Comparison of ENCODE assay signal across 8 cellular contexts in the genomic region with DNA sequence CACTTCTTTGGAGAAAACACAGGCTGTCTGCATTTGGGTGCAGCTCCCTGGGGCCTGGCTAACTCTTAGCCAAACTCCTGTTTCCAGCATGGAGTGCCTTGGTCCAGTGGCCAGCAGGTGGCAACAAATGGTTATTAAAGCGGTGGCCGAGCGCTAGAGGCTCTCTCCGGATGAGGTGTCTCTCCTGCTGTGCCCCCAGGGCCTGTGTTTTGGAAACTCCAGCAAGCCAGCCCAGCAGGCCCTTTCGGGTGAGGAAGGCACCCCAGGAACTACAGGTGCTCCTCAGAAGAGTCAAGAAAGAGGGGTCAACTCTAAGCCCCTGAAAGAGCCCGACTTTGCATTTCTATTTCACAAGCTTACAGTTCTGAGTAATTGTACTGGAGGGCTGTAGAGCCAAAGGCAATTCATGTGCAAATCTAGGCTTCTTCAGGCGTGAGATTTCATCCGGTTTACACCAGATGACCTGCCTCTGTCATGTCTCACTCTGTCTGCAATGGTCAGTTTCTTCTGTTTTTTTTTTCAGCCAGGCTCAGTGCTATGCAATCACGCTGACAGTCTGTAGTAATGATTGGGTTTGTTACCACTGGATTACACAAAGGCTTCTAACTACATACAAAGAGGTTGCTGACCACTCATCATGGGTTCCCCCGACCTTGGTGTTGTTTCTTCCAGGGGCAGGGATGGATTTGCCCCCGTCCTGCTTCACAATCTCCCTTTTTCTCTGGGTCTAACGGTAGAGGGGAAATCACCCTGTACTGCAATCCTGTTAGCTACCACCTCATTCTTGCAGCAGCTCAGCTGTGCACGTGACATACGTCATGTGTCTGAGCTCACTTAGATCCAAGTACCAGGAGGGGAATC. TPM values are rescaled to one million over a fixed set of nuclear protein-coding genes. Genes with fewer than 3 reads are reported as not detected.
DNase-seq lines count a peak whose midpoint lies in the region; ATAC-seq, FAIRE-seq and TF ChIP-seq lines count a peak whose summit lies in the region.

No MANE protein-coding gene starts in this region.

- H3K9me3 Mint-ChIP-seq in activated T-helper 17 cell treated with anti-CD3 and anti-CD28 coated beads, Interleukin-2, amount 50 U/mL, for 72 hours = no peaks in the 10 kb centered on the region

- no peak for TF ChIP-seq POLR2A in GM12891 (IDR thresholded peaks at IDR 0.05; ENCODE audit: low read depth, low read length)

- no peak overlapping the region for H3K4ac ChIP-seq in neuronal stem cell (ENCODE audit: low read length)

- no peak overlapping the region for H2BK12ac ChIP-seq in neuronal stem cell (ENCODE audit: low read length)

- H3K27ac Mint-ChIP-seq in activated T-helper 17 cell treated with anti-CD3 and anti-CD28 coated beads, Interleukin-2, amount 50 U/mL, for 72 hours = no peak overlapping the region

- H2BK15ac ChIP-seq in neuronal stem cell (ENCODE audit: low read length) = no peak overlapping the region

- CTCF ChIA-PET in AG04450 (lab: Charles Lee) = interaction anchor here (0.6 to 8.9 kb wide), 65 partner anchors 9 to 260 kb away, joined by 3 to 383 read pairs (median 5); partner anchors contain the start of gene CHN1

- no peaks in the 10 kb centered on the region for H3K36me3 Mint-ChIP-seq in activated T-helper 17 cell treated with anti-CD3 and anti-CD28 coated beads, Interleukin-2, amount 50 U/mL, for 72 hours (ENCODE audit: low read depth)

- peak overlapping the region; percentile 67 for H4K8ac ChIP-seq in neuronal stem cell (ENCODE audit: low read depth, low read length)

- no peak overlapping the region for H2AK5ac ChIP-seq in neuronal stem cell (ENCODE audit: low read depth, low read length)

- DNase-seq in AG04450 (ENCODE audit: low read depth, low spot score) = no peak
- peak; percentile 37 for DNase-seq in GM12891 (ENCODE audit: insufficient read length, low spot score)
- peak; percentile 28 for DNase-seq in NCI-H526 treated with DMSO at 0.1 percent for 48 hours (lab: John Stamatoyannopoulos, UW)
- peak; percentile 47 to 77 for DNase-seq in frontal cortex (ENCODE audit: low spot score in 2 of 2)
- peak; percentile 75 for DNase-seq in neuronal stem cell (ENCODE audit: low spot score)

- H3K18ac ChIP-seq in neuronal stem cell (ENCODE audit: low read length) = peak overlapping the region; percentile 20

- ATAC-seq in HG03280 (IDR thresholded peaks at IDR 0.05; ENCODE audit: unreplicated experiment) (peak; percentile 80), GM19351 (IDR thresholded peaks at IDR 0.05; ENCODE audit: unreplicated experiment) (no peak)
- ATAC-seq in activated T-helper 17 cell treated with anti-CD3 and anti-CD28 coated beads, Interleukin-2, amount 50 U/mL, for 72 hours (replicated peaks) = peak; percentile 90

- no peak overlapping the region for H3K9ac ChIP-seq in neuronal stem cell (ENCODE audit: low read depth, low read length, poor library complexity)

- H2AFZ ChIP-seq in neuronal stem cell (ENCODE audit: low read length) = peak overlapping the region; percentile 6

- no peaks in the 10 kb centered on the region for H3K9me3 ChIP-seq in AG04450 (ENCODE audit: control insufficient read depth, insufficient read depth, low read length)
- H3K9me3 ChIP-seq in neuronal stem cell (replicated peaks in 1 of 2; ENCODE audit: control insufficient read depth in 2 of 2, insufficient read depth in 1 of 2, low read depth in 1 of 2, low read length in 2 of 2) = no peaks in the 10 kb centered on the region

- no peak overlapping the region for H4K91ac ChIP-seq in neuronal stem cell (ENCODE audit: low read depth, low read length, poor library complexity)

- H3K27me3 ChIP-seq in AG04450 (ENCODE audit: control insufficient read depth, insufficient read depth, low read length) = no peaks in the 10 kb centered on the region
- H3K27me3 ChIP-seq in neuronal stem cell (ENCODE audit: control insufficient read depth in 3 of 3, insufficient read depth in 3 of 3, low read depth in 1 of 3, low read length in 3 of 3) = no peaks in the 10 kb centered on the region

- H2BK120ac ChIP-seq in neuronal stem cell (ENCODE audit: low read depth, low read length) = no peak overlapping the region

- no peak overlapping the region for H3K4me2 ChIP-seq in neuronal stem cell (ENCODE audit: insufficient read depth, low read length, poor library complexity, severe bottlenecking)

- H3K79me1 ChIP-seq in neuronal stem cell (ENCODE audit: low read depth, low read length) = no peaks in the 10 kb centered on the region

- peaks cover 12 to 21% of the 10 kb centered on the region in 2 donors for H3K4me1 ChIP-seq in neuronal stem cell (ENCODE audit: control insufficient read depth in 2 of 2, insufficient read depth in 1 of 2, low read depth in 1 of 2, low read length in 2 of 2)

- H3K27ac ChIP-seq in AG04450 (ENCODE audit: low read depth, low read length) (peak overlapping the region; percentile 90), neuronal stem cell (replicated peaks; ENCODE audit: low read length) (peak overlapping the region; percentile 73)

- no peak overlapping the region for H3K4me3 Mint-ChIP-seq in activated T-helper 17 cell treated with anti-CD3 and anti-CD28 coated beads, Interleukin-2, amount 50 U/mL, for 72 hours

- no peak overlapping the region for H3K23ac ChIP-seq in neuronal stem cell (ENCODE audit: low read depth, low read length, poor library complexity)

- no peaks in the 10 kb centered on the region for H3K27me3 Mint-ChIP-seq in activated T-helper 17 cell treated with anti-CD3 and anti-CD28 coated beads, Interleukin-2, amount 50 U/mL, for 72 hours

- no peaks in the 10 kb centered on the region for H3K36me3 ChIP-seq in neuronal stem cell (replicated peaks in 1 of 2; ENCODE audit: control insufficient read depth in 2 of 2, insufficient read depth in 2 of 2, low read length in 2 of 2)

- no peak overlapping the region for H2BK5ac ChIP-seq in neuronal stem cell (ENCODE audit: low read length)

- POLR2A ChIA-PET in AG04450 (lab: Yijun Ruan, JAX) = interaction anchor here (1.5 to 2.7 kb wide), 3 partner anchors 8 to 110 kb away, joined by 5 to 12 read pairs (median 7); partner anchors contain the start of gene CHRNA1

- peak; percentile 75 for FAIRE-seq in GM12891 (lab: Jason Lieb, UNC)
- FAIRE-seq in frontal cortex (lab: Jason Lieb, UNC) = no peak

- H3K4me1 Mint-ChIP-seq in activated T-helper 17 cell treated with anti-CD3 and anti-CD28 coated beads, Interleukin-2, amount 50 U/mL, for 72 hours = no peaks in the 10 kb centered on the region

- H3K14ac ChIP-seq in neuronal stem cell (ENCODE audit: low read length) = no peak overlapping the region

- TF ChIP-seq CTCF in AG04450 (IDR thresholded peaks at IDR 0.05; ENCODE audit: low read depth, low read length) = peak; percentile 95

- no peak overlapping the region for H3K4me3 ChIP-seq in AG04450 (ENCODE audit: low read depth, low read length)
- no peak overlapping the region for H3K4me3 ChIP-seq in neuronal stem cell (ENCODE audit: low read length in 2 of 2)

- WGBS in neuronal stem cell (ENCODE audit: extremely low coverage in 2 of 2, insufficient read length in 2 of 2, insufficient replicate concordance in 1 of 2), 2 donors = no CpG with 5 or more reads among the region's 14 CpGs

TF ChIP-seq in GM12891, 5 proteins besides CTCF, POLR2A, EP300 and RAD21:
- TF ChIP-seq TAF1 (IDR thresholded peaks at IDR 0.05; ENCODE audit: low read depth, low read length) = no peak
- TF ChIP-seq POU2F2 (IDR thresholded peaks at IDR 0.05; ENCODE audit: low read depth, low read length) = peak; percentile 41; the same call in 1 of the 2 replicates

RNA-seq across cellular contexts. Expression of gene CHRNA1, which starts 7.6 kb away (rescaled TPM):
- polyA plus RNA-seq in AG04450 (2011; rRNA removed) = 2.6 and 2.7 TPM in 2 replicates
- 2.5 and 2.7 TPM in 2 replicates for polyA minus RNA-seq in AG04450 (2011; rRNA and poly(A)+ RNA removed)
- polyA plus RNA-seq in GM12891 (2012; ENCODE audit: low read depth, missing spikeins) = not detected
- under 1 TPM in 1 of 2 donors, not detected in 1; 0.13 TPM for total RNA-seq in activated T-helper 17 cell treated with anti-CD3 and anti-CD28 coated beads, Interleukin-2, amount 50 U/mL, for 72 hours
- not detected for total RNA-seq in frontal cortex
- not detected for polyA plus RNA-seq in neuronal stem cell (2013, experiment 1 of 2)
- polyA plus RNA-seq in neuronal stem cell (2013, experiment 2 of 2) = not detected
